Comparison of ENCODE assay signal across 10 cellular contexts in the genomic region with DNA sequence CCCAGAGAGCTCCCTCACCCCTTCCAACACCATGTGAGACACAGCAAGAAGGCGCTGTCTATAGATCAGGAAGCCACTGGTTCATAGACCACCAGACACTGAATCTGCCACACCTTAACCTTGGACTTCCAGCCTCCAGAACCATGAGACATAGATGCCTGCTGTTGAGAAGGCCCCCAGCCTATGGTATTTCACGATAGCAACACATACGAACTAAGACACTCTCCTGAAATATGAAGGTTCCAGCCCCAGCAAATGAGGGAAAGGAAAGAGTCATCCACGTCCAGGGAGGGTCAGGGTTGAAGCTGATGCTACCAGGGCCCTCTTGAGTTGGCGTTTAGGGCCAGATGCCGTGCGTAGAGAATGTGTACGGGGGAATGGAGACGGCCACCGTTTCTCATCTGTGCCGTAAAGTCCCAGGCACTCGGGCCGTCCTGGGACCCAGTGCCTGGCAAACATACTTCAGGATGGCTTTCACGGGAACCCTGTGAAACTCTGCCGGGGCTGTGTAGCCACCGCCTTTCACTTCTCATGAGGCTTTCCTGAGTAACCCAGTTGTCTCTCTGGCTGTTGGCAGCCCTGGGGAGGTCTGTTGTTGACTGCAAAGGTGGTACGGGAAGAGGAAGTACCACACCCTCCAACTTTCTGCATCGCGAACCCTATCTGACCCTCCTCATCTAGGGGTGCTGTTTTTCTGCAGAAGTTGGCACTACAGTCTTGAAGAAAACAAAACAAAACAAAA. TPM values are rescaled to one million over a fixed set of nuclear protein-coding genes. Genes with fewer than 3 reads are reported as not detected.
DNase-seq lines count a peak whose midpoint lies in the region; ATAC-seq and TF ChIP-seq lines count a peak whose summit lies in the region.
"Had no signal": no experiment of that assay in that cellular context is flagged by ENCODE, and none has a peak within 500 bp of the region (broad histone marks: within the 10 kb centered on the region; RNA-seq: fewer than 3 reads in every experiment).

No MANE protein-coding gene starts in this region.

- H3K9me3 ChIP-seq in lower lobe of right lung: no peaks in the 10 kb centered on the region

- H3K27me3 ChIP-seq in lower lobe of right lung (ENCODE audit: low read depth): no peaks in the 10 kb centered on the region

- H3K4me3 ChIP-seq in lower lobe of right lung: no peak overlapping the region

- TF ChIP-seq CTCF in CD14-positive monocyte (IDR thresholded peaks at IDR 0.05): no peak
- TF ChIP-seq CTCF in lower lobe of right lung (IDR thresholded peaks at IDR 0.05): no peak

- peaks cover 27% of the 10 kb centered on the region for H3K4me1 Mint-ChIP-seq in CD14-positive monocyte

- peak overlapping the region in 4 of 7 donors; percentile 10 to 80 (median 35) for H3K27ac Mint-ChIP-seq in CD14-positive monocyte

- peak overlapping the region; percentile 9 to 62 for H3K4me3 Mint-ChIP-seq in CD14-positive monocyte

- peaks cover 0 to 6% (median 4%) of the 10 kb centered on the region in 7 donors for H3K9me3 Mint-ChIP-seq in CD14-positive monocyte

- intact Hi-C loops in CD14-positive monocyte (cut with micrococcal nuclease): no loop called here
- intact Hi-C loops in lower lobe of right lung (cut with DNase I): no loop called here

- no peaks in the 10 kb centered on the region for H3K36me3 ChIP-seq in lower lobe of right lung

- H3K27me3 Mint-ChIP-seq in CD14-positive monocyte (ENCODE audit: low read depth in 3 of 3): peaks cover 3 to 9% (median 8%) of the 10 kb centered on the region in 3 donors

- ATAC-seq in lower lobe of right lung (peak; percentile 50 to 51), HG02798 (IDR thresholded peaks at IDR 0.05; ENCODE audit: poor library complexity, unreplicated experiment) (no peak)

- H3K27ac ChIP-seq in lower lobe of right lung: peak overlapping the region; percentile 33

- no peaks in the 10 kb centered on the region for H3K4me1 ChIP-seq in lower lobe of right lung

- H3K36me3 Mint-ChIP-seq in CD14-positive monocyte: no peaks in the 10 kb centered on the region

- no peak for DNase-seq in CD14-positive monocyte (ENCODE audit: low spot score)
- DNase-seq in NOMO-1 treated with DMSO at 0.1 percent for 48 hours (lab: John Stamatoyannopoulos, UW; ENCODE audit: unreplicated experiment): peak; percentile 43
- peak; percentile 36 for DNase-seq in activated CD8-positive, alpha-beta memory T cell treated with anti-CD3 and anti-CD28 coated beads, Interleukin-2, amount 50 U/mL, for 4 hours
- DNase-seq in lower lobe of right lung: no peak
- DNase-seq in H4 (ENCODE audit: low spot score): no peak
- no peak for DNase-seq in middle frontal gyrus (ENCODE audit: extremely low spot score, low spot score)
- no peak for DNase-seq in GM19240 (ENCODE audit: insufficient read length, low spot score)
- DNase-seq: NCI-H1092 treated with DMSO at 0.1 percent for 48 hours had no signal

RNA-seq across cellular contexts. Expression of a gene that starts 17.7 kb away (rescaled TPM):
- polyA plus RNA-seq in CD14-positive monocyte: 10 to 100 TPM; 33.3 to 40.0 TPM
- total RNA-seq in lower lobe of right lung: 3.0 TPM
- total RNA-seq in H4 (2014; rRNA removed; shearing (Covaris generic)): 0.25 TPM in 1 of 2 replicates, not detected in the other
- polyA plus RNA-seq: neural cell had no signal

RNA-seq across cellular contexts. Expression of a gene that starts 36.8 kb away (rescaled TPM):
- polyA plus RNA-seq in CD14-positive monocyte: 10 to 100 TPM in 1 of 2 donors, 1 to 10 TPM in 1; 8.9 to 13.6 TPM
- 39.8 TPM for total RNA-seq in lower lobe of right lung
- 12.7 and 13.5 TPM in 2 replicates for total RNA-seq in H4 (2014; rRNA removed; shearing (Covaris generic))

Comparison
In these comparisons a context has a peak if more than half of its experiments do, and no peak if none do; other contexts are left out.
1. DNase-seq: peak in NOMO-1 treated with DMSO at 0.1 percent for 48 hours (single experiment) and activated CD8-positive, alpha-beta memory T cell treated with anti-CD3 and anti-CD28 coated beads, Interleukin-2, amount 50 U/mL, for 4 hours (single experiment); none in CD14-positive monocyte (single experiment), lower lobe of right lung (single experiment), H4 (single experiment), middle frontal gyrus (single experiment) and GM19240 (single experiment).